Comparison of ENCODE assay signal across 1 cellular context in genomic region chr21:41767606-41768370, GRCh38.
TF ChIP-seq lines count a peak whose summit lies in the region.

No MANE protein-coding gene starts in this region.

TF ChIP-seq in HepG2, 621 proteins besides CTCF, POLR2A, EP300 and RAD21 (continued from another document):
- TF ChIP-seq, protein P1, sequence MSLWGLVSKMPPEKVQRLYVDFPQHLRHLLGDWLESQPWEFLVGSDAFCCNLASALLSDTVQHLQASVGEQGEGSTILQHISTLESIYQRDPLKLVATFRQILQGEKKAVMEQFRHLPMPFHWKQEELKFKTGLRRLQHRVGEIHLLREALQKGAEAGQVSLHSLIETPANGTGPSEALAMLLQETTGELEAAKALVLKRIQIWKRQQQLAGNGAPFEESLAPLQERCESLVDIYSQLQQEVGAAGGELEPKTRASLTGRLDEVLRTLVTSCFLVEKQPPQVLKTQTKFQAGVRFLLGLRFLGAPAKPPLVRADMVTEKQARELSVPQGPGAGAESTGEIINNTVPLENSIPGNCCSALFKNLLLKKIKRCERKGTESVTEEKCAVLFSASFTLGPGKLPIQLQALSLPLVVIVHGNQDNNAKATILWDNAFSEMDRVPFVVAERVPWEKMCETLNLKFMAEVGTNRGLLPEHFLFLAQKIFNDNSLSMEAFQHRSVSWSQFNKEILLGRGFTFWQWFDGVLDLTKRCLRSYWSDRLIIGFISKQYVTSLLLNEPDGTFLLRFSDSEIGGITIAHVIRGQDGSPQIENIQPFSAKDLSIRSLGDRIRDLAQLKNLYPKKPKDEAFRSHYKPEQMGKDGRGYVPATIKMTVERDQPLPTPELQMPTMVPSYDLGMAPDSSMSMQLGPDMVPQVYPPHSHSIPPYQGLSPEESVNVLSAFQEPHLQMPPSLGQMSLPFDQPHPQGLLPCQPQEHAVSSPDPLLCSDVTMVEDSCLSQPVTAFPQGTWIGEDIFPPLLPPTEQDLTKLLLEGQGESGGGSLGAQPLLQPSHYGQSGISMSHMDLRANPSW (CRISPR knock-in tag; IDR thresholded peaks at IDR 0.05; ENCODE audit: borderline replicate concordance), result 0 out of 2 replicates have a peak, but pooled peaks have one; percentile 5
- 0 out of 2 replicates have a peak, but pooled peaks have one; percentile 3 for TF ChIP-seq ZNF691 (CRISPR knock-in tag; IDR thresholded peaks at IDR 0.05; ENCODE audit: borderline replicate concordance, low read depth)
- TF ChIP-seq ZBTB3 (CRISPR knock-in tag; IDR thresholded peaks at IDR 0.05; ENCODE audit: borderline replicate concordance, low read depth), result peak; percentile 23; the same call in 1 of the 2 replicates
- TF ChIP-seq SAP130 (CRISPR knock-in tag; IDR thresholded peaks at IDR 0.05; ENCODE audit: low read depth), result peak; percentile 12; the same call in 1 of the 2 replicates
